In the genomic region with DNA sequence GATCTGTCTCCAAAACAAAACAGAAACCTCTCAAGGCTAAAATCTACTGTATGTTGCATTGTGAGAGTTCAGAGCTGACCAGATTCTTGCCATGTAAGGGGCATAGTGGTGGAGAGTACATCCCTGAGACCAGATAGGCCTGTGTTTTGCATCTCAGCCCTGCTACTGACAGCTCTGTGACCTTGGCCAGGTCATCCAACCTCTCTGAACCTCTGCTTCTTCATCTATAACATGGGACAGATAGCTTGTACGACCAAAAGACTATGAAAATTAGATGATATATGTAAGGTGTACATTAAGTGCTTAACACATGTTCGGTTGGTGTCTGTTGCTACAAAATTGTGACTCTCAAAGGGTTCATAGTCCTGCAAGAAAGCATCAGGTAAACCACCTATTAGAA, we compare ENCODE assay signal across 14 cellular contexts.
"Had no signal": no experiment of that assay in that cellular context is flagged by ENCODE, and none has a peak within 500 bp of the region (broad histone marks: within the 10 kb centered on the region; RNA-seq: fewer than 3 reads in every experiment).

No MANE protein-coding gene starts in this region.

- H3K27ac ChIP-seq: pancreas, SJCRH30 had no signal

- DNase-seq: activated B cell treated with CpG ODN at 0.5 μM for 24 hours; activated CD4-positive, alpha-beta T cell treated with anti-CD3 and anti-CD28 coated beads, Interleukin-2, amount 10 ng/mL, durations not matched to agents 24 days and 14 days; activated naive CD4-positive, alpha-beta T cell treated with Interleukin-2 at 50 U/mL for 16 hours; activated naive CD8-positive, alpha-beta T cell treated with anti-CD3 and anti-CD28 coated beads, Interleukin-2, amount 50 U/mL, for 24 hours; esophagus squamous epithelium; kidney glomerular epithelial cell; midbrain; pancreas; SJCRH30; stimulated activated CD4-positive, alpha-beta T cell treated with anti-CD3 and anti-CD28 coated beads, Interleukin-2, amount 100 ng/mL, for 48 hours; stimulated activated naive B cell treated with anti-CD40 and anti-IgM and Interleukin-4, amounts not matched to agents 10 μg/mL and 1 μg/mL and 100 μg/mL, for 72 hours; substantia nigra; T-helper 2 cell; upper lobe of left lung had no signal

- H3K9me3 Mint-ChIP-seq: activated B cell treated with CpG ODN at 0.5 μM for 24 hours; activated CD4-positive, alpha-beta T cell treated with anti-CD3 and anti-CD28 coated beads, Interleukin-2, amount 10 ng/mL, durations not matched to agents 24 days and 14 days; activated naive CD8-positive, alpha-beta T cell treated with anti-CD3 and anti-CD28 coated beads, Interleukin-2, amount 50 U/mL, for 24 hours; stimulated activated naive B cell treated with anti-CD40 and anti-IgM and Interleukin-4, amounts not matched to agents 10 μg/mL and 1 μg/mL and 100 μg/mL, for 72 hours had no signal

- H3K27me3 ChIP-seq: esophagus squamous epithelium, pancreas, SJCRH30, upper lobe of left lung had no signal

- H3K9me3 ChIP-seq: esophagus squamous epithelium, pancreas, SJCRH30, upper lobe of left lung had no signal

- ATAC-seq: activated naive CD8-positive, alpha-beta T cell treated with anti-CD3 and anti-CD28 coated beads, Interleukin-2, amount 50 U/mL, for 24 hours; stimulated activated naive B cell treated with anti-CD40 and anti-IgM and Interleukin-4, amounts not matched to agents 10 μg/mL and 1 μg/mL and 100 μg/mL, for 72 hours had no signal

- H3K27ac Mint-ChIP-seq: activated B cell treated with CpG ODN at 0.5 μM for 24 hours; activated CD4-positive, alpha-beta T cell treated with anti-CD3 and anti-CD28 coated beads, Interleukin-2, amount 10 ng/mL, durations not matched to agents 24 days and 14 days; activated naive CD8-positive, alpha-beta T cell treated with anti-CD3 and anti-CD28 coated beads, Interleukin-2, amount 50 U/mL, for 24 hours; stimulated activated naive B cell treated with anti-CD40 and anti-IgM and Interleukin-4, amounts not matched to agents 10 μg/mL and 1 μg/mL and 100 μg/mL, for 72 hours had no signal

- H3K36me3 Mint-ChIP-seq: stimulated activated naive B cell treated with anti-CD40 and anti-IgM and Interleukin-4, amounts not matched to agents 10 μg/mL and 1 μg/mL and 100 μg/mL, for 72 hours had no signal

- H3K4me3 Mint-ChIP-seq: activated B cell treated with CpG ODN at 0.5 μM for 24 hours; activated CD4-positive, alpha-beta T cell treated with anti-CD3 and anti-CD28 coated beads, Interleukin-2, amount 10 ng/mL, durations not matched to agents 24 days and 14 days; activated naive CD8-positive, alpha-beta T cell treated with anti-CD3 and anti-CD28 coated beads, Interleukin-2, amount 50 U/mL, for 24 hours; stimulated activated naive B cell treated with anti-CD40 and anti-IgM and Interleukin-4, amounts not matched to agents 10 μg/mL and 1 μg/mL and 100 μg/mL, for 72 hours had no signal

- H3K4me3 ChIP-seq: esophagus squamous epithelium, pancreas, SJCRH30, upper lobe of left lung had no signal

- H3K36me3 ChIP-seq: esophagus squamous epithelium, pancreas, SJCRH30, upper lobe of left lung had no signal

- H3K4me1 Mint-ChIP-seq: activated B cell treated with CpG ODN at 0.5 μM for 24 hours had no signal
